8 cellular contexts compared by ENCODE assay signal in the genomic region with DNA sequence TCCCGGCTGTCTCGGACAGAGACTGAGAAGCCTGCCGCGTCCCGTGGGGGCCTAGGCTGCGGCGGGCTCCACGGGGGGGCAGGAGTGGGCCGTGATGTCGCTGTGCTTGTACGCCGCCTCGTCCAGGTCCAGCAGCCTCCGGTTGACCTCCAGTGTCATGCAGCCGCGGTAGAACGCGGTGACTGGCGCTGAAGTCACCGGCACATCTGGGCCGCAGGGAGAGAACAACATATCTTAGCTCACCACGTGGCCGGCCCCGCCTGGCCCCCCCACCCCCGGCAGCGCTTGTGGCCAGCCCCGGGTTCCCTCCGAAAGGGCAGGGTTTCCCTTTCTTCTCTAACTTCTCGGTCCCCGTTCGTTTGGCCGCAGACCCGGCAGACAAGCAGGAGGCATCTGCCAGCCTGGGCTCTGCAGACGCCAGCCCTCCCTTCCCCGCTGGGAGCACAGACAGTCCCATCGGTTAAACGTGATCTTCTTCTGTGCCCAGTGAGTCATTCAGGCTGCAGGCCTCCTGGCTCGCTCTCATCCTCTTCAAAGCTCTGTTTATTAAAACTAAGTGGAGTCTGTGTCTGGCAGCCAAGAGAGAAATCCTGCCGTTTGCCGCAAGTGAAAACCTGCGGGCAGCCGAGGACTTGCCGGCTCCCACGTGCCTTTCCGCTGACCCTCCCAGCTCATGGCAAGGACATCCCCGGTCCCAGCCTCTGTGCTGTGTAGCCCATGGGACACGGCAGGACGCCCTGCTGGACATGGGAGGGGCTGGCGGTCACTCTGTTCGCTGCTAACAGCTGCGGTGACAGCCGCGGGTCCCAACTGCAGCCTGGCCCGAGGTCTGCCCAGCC. TPM values are rescaled to one million over a fixed set of nuclear protein-coding genes. Genes with fewer than 3 reads are reported as not detected.
DNase-seq lines count a peak whose midpoint lies in the region; ATAC-seq and TF ChIP-seq lines count a peak whose summit lies in the region.

No MANE protein-coding gene starts in this region.

- peak overlapping the region; percentile 96 for H3K27ac Mint-ChIP-seq in HFFc6
- H3K27ac Mint-ChIP-seq in activated naive CD4-positive, alpha-beta T cell treated with anti-CD3 and anti-CD28 coated beads, Interleukin-2, amount 10 ng/mL, durations not matched to agents 7 days and 5 days: no peak overlapping the region

- no peaks in the 10 kb centered on the region for H3K9me3 ChIP-seq in SK-N-SH
- no peaks in the 10 kb centered on the region for H3K9me3 ChIP-seq in psoas muscle

- peaks cover 12% of the 10 kb centered on the region for H3K9me3 Mint-ChIP-seq in HFFc6
- no peaks in the 10 kb centered on the region for H3K9me3 Mint-ChIP-seq in activated naive CD4-positive, alpha-beta T cell treated with anti-CD3 and anti-CD28 coated beads, Interleukin-2, amount 10 ng/mL, durations not matched to agents 7 days and 5 days

- WGBS in SK-N-SH (ENCODE audit: low lambda C conversion rate): 8% methylated on average over 25 of the region's 54 CpGs
- 8 to 15% (median 8%) methylated on average over 50 to 54 of the region's 54 CpGs for whole genome bisulfite sequencing in psoas muscle, 3 donors

- peak overlapping the region; percentile 84 for H3K4me3 Mint-ChIP-seq in HFFc6
- no peak overlapping the region for H3K4me3 Mint-ChIP-seq in activated naive CD4-positive, alpha-beta T cell treated with anti-CD3 and anti-CD28 coated beads, Interleukin-2, amount 10 ng/mL, durations not matched to agents 7 days and 5 days

- peak; percentile 54 to 89; a peak in 3 of 4 replicates for TF ChIP-seq EP300 in SK-N-SH (IDR thresholded peaks at IDR 0.05; ENCODE audit: borderline replicate concordance in 1 of 2, low read depth in 1 of 2, low read length in 1 of 2)

- H3K36me3 ChIP-seq in SK-N-SH (replicated peaks in 1 of 2; ENCODE audit: control insufficient read depth in 1 of 2, insufficient read depth in 2 of 2, low read length in 1 of 2) (peaks cover 0 to 25% of the 10 kb centered on the region in 2 experiments), psoas muscle (ENCODE audit: insufficient read depth in 1 of 2, low read depth in 1 of 2) (peaks cover 0 to 36% of the 10 kb centered on the region in 2 donors)

- peaks cover 42% of the 10 kb centered on the region for H3F3A ChIP-seq in SK-N-SH (replicated peaks; ENCODE audit: insufficient read depth)

- ATAC-seq in foreskin keratinocyte: peak; percentile 85
- peak; percentile 86 to 89 (median 87) for ATAC-seq in psoas muscle
- no peak for ATAC-seq in HG02885 (IDR thresholded peaks at IDR 0.05; ENCODE audit: poor library complexity, unreplicated experiment)

- POLR2A ChIA-PET in SK-N-SH (lab: Yijun Ruan, JAX): interaction anchor here (2.5 kb wide), 1 partner anchor 17 kb away, joined by 8 read pairs; no protein-coding TSS in a partner anchor

- no peaks in the 10 kb centered on the region for H3K9me2 ChIP-seq in SK-N-SH

- DNase-seq in HFFc6: peak; percentile 99
- DNase-seq in SK-N-SH: peak; percentile 91
- peak; percentile 89 to 93 for DNase-seq in foreskin keratinocyte
- peak; percentile 88 to 95 for DNase-seq in psoas muscle
- no peak for DNase-seq in KBM-7
- no peak for DNase-seq in activated naive CD4-positive, alpha-beta T cell treated with anti-CD3 and anti-CD28 coated beads, Interleukin-2, amount 10 ng/mL, durations not matched to agents 7 days and 5 days
- DNase-seq in NCI-H146 treated with DMSO at 0.1 percent for 48 hours (lab: John Stamatoyannopoulos, UW; ENCODE audit: unreplicated experiment): no peak

- peaks cover 37% of the 10 kb centered on the region for H3K36me3 Mint-ChIP-seq in HFFc6 (ENCODE audit: low read depth)
- H3K36me3 Mint-ChIP-seq in activated naive CD4-positive, alpha-beta T cell treated with anti-CD3 and anti-CD28 coated beads, Interleukin-2, amount 10 ng/mL, durations not matched to agents 7 days and 5 days: peaks cover 15% of the 10 kb centered on the region

- peaks cover 56% of the 10 kb centered on the region for H3K4me1 Mint-ChIP-seq in HFFc6 (ENCODE audit: low read depth)
- peaks cover 15% of the 10 kb centered on the region for H3K4me1 Mint-ChIP-seq in activated naive CD4-positive, alpha-beta T cell treated with anti-CD3 and anti-CD28 coated beads, Interleukin-2, amount 10 ng/mL, durations not matched to agents 7 days and 5 days

- TF ChIP-seq CTCF in HFFc6 (IDR thresholded peaks at IDR 0.05) (peak; percentile 49; the same call in 1 of the 2 replicates), SK-N-SH (IDR thresholded peaks at IDR 0.05) (peak; percentile 21), foreskin keratinocyte (conservative IDR thresholded peaks at IDR 0.05) (no peak), psoas muscle (IDR thresholded peaks at IDR 0.05) (peak; percentile 14)

- peak overlapping the region; percentile 83 for H3K4me2 ChIP-seq in SK-N-SH

- intact Hi-C loops in psoas muscle (cut with DNase I): loop anchor here (2.0 to 5.0 kb wide), 2 partner anchors 41 to 42 kb away; a partner anchor contains a TSS

- H3K27me3 ChIP-seq in SK-N-SH (ENCODE audit: insufficient read depth): no peaks in the 10 kb centered on the region
- no peaks in the 10 kb centered on the region for H3K27me3 ChIP-seq in foreskin keratinocyte
- no peaks in the 10 kb centered on the region for H3K27me3 ChIP-seq in psoas muscle (ENCODE audit: insufficient read depth in 3 of 3, low read length in 2 of 3)

- in situ Hi-C loops in KBM-7 (cut with MboI; ENCODE audit: low pct_unique_long_range_greater_than_20kb, low sequenced_read_pairs): no loop called here

- H3K79me2 ChIP-seq in SK-N-SH (ENCODE audit: insufficient read depth): no peaks in the 10 kb centered on the region; the same call in 1 of the 2 replicates

- no peaks in the 10 kb centered on the region for H4K20me1 ChIP-seq in SK-N-SH (ENCODE audit: insufficient read depth)

- H3K9ac ChIP-seq in SK-N-SH: peak overlapping the region; percentile 53; the same call in 1 of the 2 replicates

- H3K27ac ChIP-seq in SK-N-SH (ENCODE audit: low read depth in 2 of 2, low read length in 1 of 2) (peak overlapping the region; percentile 93 to 98), foreskin keratinocyte (no peak overlapping the region), psoas muscle (peak overlapping the region; percentile 90)

- H3K27me3 Mint-ChIP-seq in HFFc6 (ENCODE audit: insufficient read depth): peaks cover 51% of the 10 kb centered on the region
- peaks cover 1% of the 10 kb centered on the region for H3K27me3 Mint-ChIP-seq in activated naive CD4-positive, alpha-beta T cell treated with anti-CD3 and anti-CD28 coated beads, Interleukin-2, amount 10 ng/mL, durations not matched to agents 7 days and 5 days

- peak; percentile 54 for TF ChIP-seq RAD21 in SK-N-SH (IDR thresholded peaks at IDR 0.05; ENCODE audit: low read length)

- CTCF ChIA-PET in SK-N-SH (lab: Yijun Ruan, JAX): interaction anchor here (0.8 to 3.6 kb wide), 16 partner anchors 14 to 408 kb away, joined by 3 to 15 read pairs (median 4); a partner anchor contains a TSS
- CTCF ChIA-PET in activated naive CD4-positive, alpha-beta T cell treated with anti-CD3 and anti-CD28 coated beads, Interleukin-2, amount 10 ng/mL, durations not matched to agents 7 days and 5 days (lab: Charles Lee): interaction anchor here (0.7 kb wide), 1 partner anchor 146 kb away, joined by 3 read pairs; no protein-coding TSS in a partner anchor

- H2AFZ ChIP-seq in SK-N-SH (ENCODE audit: low read depth): no peak overlapping the region

- H3K4me3 ChIP-seq in SK-N-SH (ENCODE audit: low read depth in 2 of 2, low read length in 1 of 2) (peak overlapping the region; percentile 6 to 46; a peak in 2 of 4 replicates), psoas muscle (peak overlapping the region; percentile 45)

- H3K4me1 ChIP-seq in SK-N-SH (ENCODE audit: control insufficient read depth in 1 of 2, insufficient read depth in 2 of 2, low read depth in 1 of 2, low read length in 1 of 2): peaks cover 28 to 44% of the 10 kb centered on the region in 2 experiments; a peak in 3 of 4 replicates
- no peaks in the 10 kb centered on the region for H3K4me1 ChIP-seq in foreskin keratinocyte
- peaks cover 45% of the 10 kb centered on the region for H3K4me1 ChIP-seq in psoas muscle

TF ChIP-seq in SK-N-SH, 30 proteins besides CTCF, POLR2A, EP300 and RAD21 (continues in another document):
- TF ChIP-seq GABPA (IDR thresholded peaks at IDR 0.05; ENCODE audit: low read depth): no peak
- TF ChIP-seq SMC3 (IDR thresholded peaks at IDR 0.05; ENCODE audit: low read depth, low read length): peak; percentile 21; the same call in 1 of the 2 replicates
- no peak for TF ChIP-seq FOXJ3 (CRISPR knock-in tag; IDR thresholded peaks at IDR 0.05)
- TF ChIP-seq TCF12 (IDR thresholded peaks at IDR 0.05): peak; percentile 88
- peak; percentile 92 for TF ChIP-seq NFIC (IDR thresholded peaks at IDR 0.05; ENCODE audit: borderline replicate concordance)
- TF ChIP-seq CHD2 (IDR thresholded peaks at IDR 0.05; ENCODE audit: low read length, partially characterized antibody): peak; percentile 19
- TF ChIP-seq, protein P1, sequence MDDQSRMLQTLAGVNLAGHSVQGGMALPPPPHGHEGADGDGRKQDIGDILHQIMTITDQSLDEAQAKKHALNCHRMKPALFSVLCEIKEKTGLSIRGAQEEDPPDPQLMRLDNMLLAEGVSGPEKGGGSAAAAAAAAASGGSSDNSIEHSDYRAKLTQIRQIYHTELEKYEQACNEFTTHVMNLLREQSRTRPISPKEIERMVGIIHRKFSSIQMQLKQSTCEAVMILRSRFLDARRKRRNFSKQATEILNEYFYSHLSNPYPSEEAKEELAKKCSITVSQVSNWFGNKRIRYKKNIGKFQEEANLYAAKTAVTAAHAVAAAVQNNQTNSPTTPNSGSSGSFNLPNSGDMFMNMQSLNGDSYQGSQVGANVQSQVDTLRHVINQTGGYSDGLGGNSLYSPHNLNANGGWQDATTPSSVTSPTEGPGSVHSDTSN (IDR thresholded peaks at IDR 0.05): peak; percentile 61
- TF ChIP-seq, protein P2, sequence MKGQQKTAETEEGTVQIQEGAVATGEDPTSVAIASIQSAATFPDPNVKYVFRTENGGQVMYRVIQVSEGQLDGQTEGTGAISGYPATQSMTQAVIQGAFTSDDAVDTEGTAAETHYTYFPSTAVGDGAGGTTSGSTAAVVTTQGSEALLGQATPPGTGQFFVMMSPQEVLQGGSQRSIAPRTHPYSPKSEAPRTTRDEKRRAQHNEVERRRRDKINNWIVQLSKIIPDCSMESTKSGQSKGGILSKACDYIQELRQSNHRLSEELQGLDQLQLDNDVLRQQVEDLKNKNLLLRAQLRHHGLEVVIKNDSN (IDR thresholded peaks at IDR 0.05; ENCODE audit: borderline replicate concordance, low read depth): peak; percentile 72
- no peak; the same call in 1 of the 2 replicates for TF ChIP-seq SIN3A (IDR thresholded peaks at IDR 0.05; ENCODE audit: borderline replicate concordance, low read depth, low read length)
- TF ChIP-seq RFX5 (IDR thresholded peaks at IDR 0.05; ENCODE audit: low read length): no peak

RNA-seq across cellular contexts. Expression of a gene that starts 42.8 kb away (rescaled TPM):
- total RNA-seq in HFFc6 (2021; fragmentation: NEBNext Ultra II Directional; extraction: Animal tissue kit (Norgen Biotek cat#: 25700)): 100 to 1,000 TPM; 669 to 813 (median 715) TPM
- polyA plus RNA-seq in SK-N-SH (2012; rRNA removed): 380 and 406 TPM in 2 replicates
- polyA plus RNA-seq in SK-N-SH (2012; cell fraction: cytosol; rRNA removed): 236 and 359 TPM in 2 replicates
- polyA plus RNA-seq in SK-N-SH (2012; cell fraction: nucleus; rRNA removed): 463 and 469 TPM in 2 replicates
- 230 and 426 TPM in 2 replicates for total RNA-seq in foreskin keratinocyte
- 282 and 494 TPM in 2 replicates for polyA plus RNA-seq in foreskin keratinocyte
- 100 to 1,000 TPM in 1 of 4 donors, 10 to 100 TPM in 3; 65.5 to 103 (median 75.9) TPM for total RNA-seq in psoas muscle
- polyA plus RNA-seq in psoas muscle: 10 to 100 TPM; 51.6 to 90.9 (median 52.1) TPM

Comparison
In these comparisons a context has a peak if more than half of its experiments do, and no peak if none do; other contexts are left out.
1. DNase-seq: peak in HFFc6 (single experiment), SK-N-SH (single experiment), foreskin keratinocyte (2 of 2) and psoas muscle (2 of 2); none in KBM-7 (single experiment), activated naive CD4-positive, alpha-beta T cell treated with anti-CD3 and anti-CD28 coated beads, Interleukin-2, amount 10 ng/mL, durations not matched to agents 7 days and 5 days (single experiment) and NCI-H146 treated with DMSO at 0.1 percent for 48 hours (single experiment).